ENCODE assay signal across 1 cellular context in genomic region chr2:55115795-55116597, GRCh38.
TF ChIP-seq lines count a peak whose summit lies in the region.

No MANE protein-coding gene starts in this region.

TF ChIP-seq in HEK293, 187 proteins besides CTCF, POLR2A, EP300 and RAD21 (continued from another document):
- TF ChIP-seq, protein P1, sequence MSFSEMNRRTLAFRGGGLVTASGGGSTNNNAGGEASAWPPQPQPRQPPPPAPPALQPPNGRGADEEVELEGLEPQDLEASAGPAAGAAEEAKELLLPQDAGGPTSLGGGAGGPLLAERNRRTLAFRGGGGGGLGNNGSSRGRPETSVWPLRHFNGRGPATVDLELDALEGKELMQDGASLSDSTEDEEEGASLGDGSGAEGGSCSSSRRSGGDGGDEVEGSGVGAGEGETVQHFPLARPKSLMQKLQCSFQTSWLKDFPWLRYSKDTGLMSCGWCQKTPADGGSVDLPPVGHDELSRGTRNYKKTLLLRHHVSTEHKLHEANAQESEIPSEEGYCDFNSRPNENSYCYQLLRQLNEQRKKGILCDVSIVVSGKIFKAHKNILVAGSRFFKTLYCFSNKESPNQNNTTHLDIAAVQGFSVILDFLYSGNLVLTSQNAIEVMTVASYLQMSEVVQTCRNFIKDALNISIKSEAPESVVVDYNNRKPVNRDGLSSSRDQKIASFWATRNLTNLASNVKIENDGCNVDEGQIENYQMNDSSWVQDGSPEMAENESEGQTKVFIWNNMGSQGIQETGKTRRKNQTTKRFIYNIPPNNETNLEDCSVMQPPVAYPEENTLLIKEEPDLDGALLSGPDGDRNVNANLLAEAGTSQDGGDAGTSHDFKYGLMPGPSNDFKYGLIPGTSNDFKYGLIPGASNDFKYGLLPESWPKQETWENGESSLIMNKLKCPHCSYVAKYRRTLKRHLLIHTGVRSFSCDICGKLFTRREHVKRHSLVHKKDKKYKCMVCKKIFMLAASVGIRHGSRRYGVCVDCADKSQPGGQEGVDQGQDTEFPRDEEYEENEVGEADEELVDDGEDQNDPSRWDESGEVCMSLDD (tag by site-specific recombination; IDR thresholded peaks at IDR 0.05) = no peak
- TF ChIP-seq, protein P2, sequence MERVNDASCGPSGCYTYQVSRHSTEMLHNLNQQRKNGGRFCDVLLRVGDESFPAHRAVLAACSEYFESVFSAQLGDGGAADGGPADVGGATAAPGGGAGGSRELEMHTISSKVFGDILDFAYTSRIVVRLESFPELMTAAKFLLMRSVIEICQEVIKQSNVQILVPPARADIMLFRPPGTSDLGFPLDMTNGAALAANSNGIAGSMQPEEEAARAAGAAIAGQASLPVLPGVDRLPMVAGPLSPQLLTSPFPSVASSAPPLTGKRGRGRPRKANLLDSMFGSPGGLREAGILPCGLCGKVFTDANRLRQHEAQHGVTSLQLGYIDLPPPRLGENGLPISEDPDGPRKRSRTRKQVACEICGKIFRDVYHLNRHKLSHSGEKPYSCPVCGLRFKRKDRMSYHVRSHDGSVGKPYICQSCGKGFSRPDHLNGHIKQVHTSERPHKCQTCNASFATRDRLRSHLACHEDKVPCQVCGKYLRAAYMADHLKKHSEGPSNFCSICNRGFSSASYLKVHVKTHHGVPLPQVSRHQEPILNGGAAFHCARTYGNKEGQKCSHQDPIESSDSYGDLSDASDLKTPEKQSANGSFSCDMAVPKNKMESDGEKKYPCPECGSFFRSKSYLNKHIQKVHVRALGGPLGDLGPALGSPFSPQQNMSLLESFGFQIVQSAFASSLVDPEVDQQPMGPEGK (tag by site-specific recombination; IDR thresholded peaks at IDR 0.05) = peak; percentile 26; the same call in 1 of the 2 replicates
- TF ChIP-seq ZNF560 (tag by site-specific recombination; IDR thresholded peaks at IDR 0.05; ENCODE audit: borderline replicate concordance) (no peak), ZNF121 (tag by site-specific recombination; IDR thresholded peaks at IDR 0.05) (peak; percentile 39; the same call in 1 of the 2 replicates), ZBTB21 (tag by site-specific recombination; IDR thresholded peaks at IDR 0.05) (no peak), EGR2 (tag by site-specific recombination; IDR thresholded peaks at IDR 0.05; ENCODE audit: low read depth) (no peak), ZNF600 (tag by site-specific recombination; IDR thresholded peaks at IDR 0.05) (no peak), ZNF24 (tag by site-specific recombination; IDR thresholded peaks at IDR 0.05) (0 out of 2 replicates have a peak, but pooled peaks have one; percentile 34), ZNF112 (tag by site-specific recombination; IDR thresholded peaks at IDR 0.05) (no peak), ZNF223 (tag by site-specific recombination; IDR thresholded peaks at IDR 0.05) (no peak), ZNF214 (tag by site-specific recombination; IDR thresholded peaks at IDR 0.05; ENCODE audit: borderline replicate concordance) (no peak), GLIS2 (tag by site-specific recombination; IDR thresholded peaks at IDR 0.05) (0 out of 2 replicates have a peak, but pooled peaks have one; percentile 20), ZSCAN23 (tag by site-specific recombination; IDR thresholded peaks at IDR 0.05) (no peak), ZNF426 (tag by site-specific recombination; IDR thresholded peaks at IDR 0.05) (no peak), GLI2 (tag by site-specific recombination; IDR thresholded peaks at IDR 0.05; ENCODE audit: borderline replicate concordance, low read depth) (no peak), ZFP37 (tag by site-specific recombination; IDR thresholded peaks at IDR 0.05) (no peak), ZNF623 (tag by site-specific recombination; IDR thresholded peaks at IDR 0.05) (no peak), ZNF423 (tag by site-specific recombination; IDR thresholded peaks at IDR 0.05) (no peak), PRDM6 (tag by site-specific recombination; IDR thresholded peaks at IDR 0.05) (no peak), ZNF660 (tag by site-specific recombination; IDR thresholded peaks at IDR 0.05) (peak; percentile 69; the same call in 1 of the 2 replicates), ZNF394 (tag by site-specific recombination; IDR thresholded peaks at IDR 0.05; ENCODE audit: borderline replicate concordance) (0 out of 2 replicates have a peak, but pooled peaks have one; percentile 17), ZNF362 (tag by site-specific recombination; IDR thresholded peaks at IDR 0.05) (peak; percentile 83), ZNF530 (tag by site-specific recombination; IDR thresholded peaks at IDR 0.05; ENCODE audit: low read depth) (no peak), ZBTB7A (tag by site-specific recombination; IDR thresholded peaks at IDR 0.05; ENCODE audit: low read depth) (no peak)
- TF ChIP-seq, protein P3, sequence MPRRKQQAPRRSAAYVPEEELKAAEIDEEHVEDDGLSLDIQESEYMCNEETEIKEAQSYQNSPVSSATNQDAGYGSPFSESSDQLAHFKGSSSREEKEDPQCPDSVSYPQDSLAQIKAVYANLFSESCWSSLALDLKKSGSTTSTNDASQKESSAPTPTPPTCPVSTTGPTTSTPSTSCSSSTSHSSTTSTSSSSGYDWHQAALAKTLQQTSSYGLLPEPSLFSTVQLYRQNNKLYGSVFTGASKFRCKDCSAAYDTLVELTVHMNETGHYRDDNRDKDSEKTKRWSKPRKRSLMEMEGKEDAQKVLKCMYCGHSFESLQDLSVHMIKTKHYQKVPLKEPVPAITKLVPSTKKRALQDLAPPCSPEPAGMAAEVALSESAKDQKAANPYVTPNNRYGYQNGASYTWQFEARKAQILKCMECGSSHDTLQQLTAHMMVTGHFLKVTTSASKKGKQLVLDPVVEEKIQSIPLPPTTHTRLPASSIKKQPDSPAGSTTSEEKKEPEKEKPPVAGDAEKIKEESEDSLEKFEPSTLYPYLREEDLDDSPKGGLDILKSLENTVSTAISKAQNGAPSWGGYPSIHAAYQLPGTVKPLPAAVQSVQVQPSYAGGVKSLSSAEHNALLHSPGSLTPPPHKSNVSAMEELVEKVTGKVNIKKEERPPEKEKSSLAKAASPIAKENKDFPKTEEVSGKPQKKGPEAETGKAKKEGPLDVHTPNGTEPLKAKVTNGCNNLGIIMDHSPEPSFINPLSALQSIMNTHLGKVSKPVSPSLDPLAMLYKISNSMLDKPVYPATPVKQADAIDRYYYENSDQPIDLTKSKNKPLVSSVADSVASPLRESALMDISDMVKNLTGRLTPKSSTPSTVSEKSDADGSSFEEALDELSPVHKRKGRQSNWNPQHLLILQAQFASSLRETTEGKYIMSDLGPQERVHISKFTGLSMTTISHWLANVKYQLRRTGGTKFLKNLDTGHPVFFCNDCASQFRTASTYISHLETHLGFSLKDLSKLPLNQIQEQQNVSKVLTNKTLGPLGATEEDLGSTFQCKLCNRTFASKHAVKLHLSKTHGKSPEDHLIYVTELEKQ (tag by site-specific recombination; IDR thresholded peaks at IDR 0.05; ENCODE audit: borderline replicate concordance) = no peak
- TF ChIP-seq, protein P4, sequence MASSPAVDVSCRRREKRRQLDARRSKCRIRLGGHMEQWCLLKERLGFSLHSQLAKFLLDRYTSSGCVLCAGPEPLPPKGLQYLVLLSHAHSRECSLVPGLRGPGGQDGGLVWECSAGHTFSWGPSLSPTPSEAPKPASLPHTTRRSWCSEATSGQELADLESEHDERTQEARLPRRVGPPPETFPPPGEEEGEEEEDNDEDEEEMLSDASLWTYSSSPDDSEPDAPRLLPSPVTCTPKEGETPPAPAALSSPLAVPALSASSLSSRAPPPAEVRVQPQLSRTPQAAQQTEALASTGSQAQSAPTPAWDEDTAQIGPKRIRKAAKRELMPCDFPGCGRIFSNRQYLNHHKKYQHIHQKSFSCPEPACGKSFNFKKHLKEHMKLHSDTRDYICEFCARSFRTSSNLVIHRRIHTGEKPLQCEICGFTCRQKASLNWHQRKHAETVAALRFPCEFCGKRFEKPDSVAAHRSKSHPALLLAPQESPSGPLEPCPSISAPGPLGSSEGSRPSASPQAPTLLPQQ (tag by site-specific recombination; IDR thresholded peaks at IDR 0.05) = 0 out of 2 replicates have a peak, but pooled peaks have one; percentile 18
- TF ChIP-seq, protein P5, sequence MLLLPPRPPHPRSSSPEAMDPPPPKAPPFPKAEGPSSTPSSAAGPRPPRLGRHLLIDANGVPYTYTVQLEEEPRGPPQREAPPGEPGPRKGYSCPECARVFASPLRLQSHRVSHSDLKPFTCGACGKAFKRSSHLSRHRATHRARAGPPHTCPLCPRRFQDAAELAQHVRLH (tag by site-specific recombination; IDR thresholded peaks at IDR 0.05) = 0 out of 2 replicates have a peak, but pooled peaks have one; percentile 68
- TF ChIP-seq, protein P6, sequence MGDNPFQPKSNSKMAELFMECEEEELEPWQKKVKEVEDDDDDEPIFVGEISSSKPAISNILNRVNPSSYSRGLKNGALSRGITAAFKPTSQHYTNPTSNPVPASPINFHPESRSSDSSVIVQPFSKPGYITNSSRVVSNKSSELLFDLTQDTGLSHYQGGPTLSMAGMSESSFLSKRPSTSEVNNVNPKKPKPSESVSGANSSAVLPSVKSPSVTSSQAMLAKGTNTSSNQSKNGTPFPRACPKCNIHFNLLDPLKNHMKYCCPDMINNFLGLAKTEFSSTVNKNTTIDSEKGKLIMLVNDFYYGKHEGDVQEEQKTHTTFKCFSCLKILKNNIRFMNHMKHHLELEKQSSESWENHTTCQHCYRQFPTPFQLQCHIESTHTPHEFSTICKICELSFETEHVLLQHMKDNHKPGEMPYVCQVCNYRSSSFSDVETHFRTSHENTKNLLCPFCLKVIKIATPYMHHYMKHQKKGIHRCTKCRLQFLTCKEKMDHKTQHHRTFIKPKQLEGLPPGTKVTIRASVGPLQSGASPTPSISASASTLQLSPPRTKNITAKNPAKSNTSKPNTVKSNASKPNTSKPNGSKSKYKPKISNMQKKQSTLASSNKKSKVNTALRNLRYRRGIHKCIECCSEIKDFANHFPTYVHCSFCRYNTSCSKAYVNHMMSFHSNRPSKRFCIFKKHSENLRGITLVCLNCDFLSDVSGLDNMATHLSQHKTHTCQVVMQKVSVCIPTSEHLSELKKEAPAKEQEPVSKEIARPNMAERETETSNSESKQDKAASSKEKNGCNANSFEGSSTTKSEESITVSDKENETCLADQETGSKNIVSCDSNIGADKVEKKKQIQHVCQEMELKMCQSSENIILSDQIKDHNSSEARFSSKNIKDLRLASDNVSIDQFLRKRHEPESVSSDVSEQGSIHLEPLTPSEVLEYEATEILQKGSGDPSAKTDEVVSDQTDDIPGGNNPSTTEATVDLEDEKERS (tag by site-specific recombination; IDR thresholded peaks at IDR 0.05) = no peak
- TF ChIP-seq, protein P7, sequence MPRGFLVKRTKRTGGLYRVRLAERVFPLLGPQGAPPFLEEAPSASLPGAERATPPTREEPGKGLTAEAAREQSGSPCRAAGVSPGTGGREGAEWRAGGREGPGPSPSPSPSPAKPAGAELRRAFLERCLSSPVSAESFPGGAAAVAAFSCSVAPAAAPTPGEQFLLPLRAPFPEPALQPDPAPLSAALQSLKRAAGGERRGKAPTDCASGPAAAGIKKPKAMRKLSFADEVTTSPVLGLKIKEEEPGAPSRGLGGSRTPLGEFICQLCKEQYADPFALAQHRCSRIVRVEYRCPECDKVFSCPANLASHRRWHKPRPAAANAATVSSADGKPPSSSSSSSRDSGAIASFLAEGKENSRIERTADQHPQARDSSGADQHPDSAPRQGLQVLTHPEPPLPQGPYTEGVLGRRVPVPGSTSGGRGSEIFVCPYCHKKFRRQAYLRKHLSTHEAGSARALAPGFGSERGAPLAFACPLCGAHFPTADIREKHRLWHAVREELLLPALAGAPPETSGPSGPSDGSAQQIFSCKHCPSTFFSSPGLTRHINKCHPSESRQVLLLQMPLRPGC (tag by site-specific recombination; IDR thresholded peaks at IDR 0.05) = no peak
- TF ChIP-seq, protein P8, sequence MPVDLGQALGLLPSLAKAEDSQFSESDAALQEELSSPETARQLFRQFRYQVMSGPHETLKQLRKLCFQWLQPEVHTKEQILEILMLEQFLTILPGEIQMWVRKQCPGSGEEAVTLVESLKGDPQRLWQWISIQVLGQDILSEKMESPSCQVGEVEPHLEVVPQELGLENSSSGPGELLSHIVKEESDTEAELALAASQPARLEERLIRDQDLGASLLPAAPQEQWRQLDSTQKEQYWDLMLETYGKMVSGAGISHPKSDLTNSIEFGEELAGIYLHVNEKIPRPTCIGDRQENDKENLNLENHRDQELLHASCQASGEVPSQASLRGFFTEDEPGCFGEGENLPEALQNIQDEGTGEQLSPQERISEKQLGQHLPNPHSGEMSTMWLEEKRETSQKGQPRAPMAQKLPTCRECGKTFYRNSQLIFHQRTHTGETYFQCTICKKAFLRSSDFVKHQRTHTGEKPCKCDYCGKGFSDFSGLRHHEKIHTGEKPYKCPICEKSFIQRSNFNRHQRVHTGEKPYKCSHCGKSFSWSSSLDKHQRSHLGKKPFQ (tag by site-specific recombination; IDR thresholded peaks at IDR 0.05) = no peak
